In genomic region chr16:22989598-22989997, GRCh38 we compare ENCODE assay signal across 35 cellular contexts.
"Had no signal": no experiment of that assay in that cellular context is flagged by ENCODE, and none has a peak within 500 bp of the region (broad histone marks: within the 10 kb centered on the region; RNA-seq: fewer than 3 reads in every experiment).

No MANE protein-coding gene starts in this region.

- H3K27me3 ChIP-seq: MG63 had no signal

- H3K36me3 ChIP-seq: MG63 had no signal

- H3K4me3 ChIP-seq: MG63 had no signal

- DNase-seq: Karpas-422, Kasumi-1, MG63, MM.1S, MV-4-11, NCI-H1048, NCI-H1092, NCI-H1092 treated with DMSO at 0.1 percent for 48 hours, NCI-H1105, NCI-H1105 treated with DMSO at 0.1 percent for 48 hours, NCI-H1417, NCI-H1417 treated with DMSO at 0.1 percent for 48 hours, NCI-H1436, NCI-H1436 treated with DMSO at 0.1 percent for 48 hours, NCI-H146, NCI-H1694, NCI-H187, NCI-H187 treated with DMSO at 0.1 percent for 48 hours, NCI-H1930, NCI-H2029, NCI-H2029 treated with DMSO at 0.1 percent for 48 hours, NCI-H2081, NCI-H2081 treated with DMSO at 0.1 percent for 48 hours, NCI-H2107, NCI-H2171, NCI-H2171 treated with DMSO at 0.1 percent for 48 hours, NCI-H2227 treated with DMSO at 0.1 percent for 48 hours, NCI-H226, NCI-H345, NCI-H446, NCI-H446 treated with DMSO at 0.1 percent for 48 hours, NCI-H510A, NCI-H510A treated with DMSO at 0.1 percent for 48 hours, NCI-H524, NCI-H524 treated with DMSO at 0.1 percent for 48 hours had no signal
